ENCODE assay signal across 2 cellular contexts in genomic region chr5:7834982-7835381, GRCh38.
TF ChIP-seq lines count a peak whose summit lies in the region.

No MANE protein-coding gene starts in this region.

TF ChIP-seq in HepG2, 621 proteins besides CTCF, POLR2A, EP300 and RAD21:
- TF ChIP-seq, protein P1, sequence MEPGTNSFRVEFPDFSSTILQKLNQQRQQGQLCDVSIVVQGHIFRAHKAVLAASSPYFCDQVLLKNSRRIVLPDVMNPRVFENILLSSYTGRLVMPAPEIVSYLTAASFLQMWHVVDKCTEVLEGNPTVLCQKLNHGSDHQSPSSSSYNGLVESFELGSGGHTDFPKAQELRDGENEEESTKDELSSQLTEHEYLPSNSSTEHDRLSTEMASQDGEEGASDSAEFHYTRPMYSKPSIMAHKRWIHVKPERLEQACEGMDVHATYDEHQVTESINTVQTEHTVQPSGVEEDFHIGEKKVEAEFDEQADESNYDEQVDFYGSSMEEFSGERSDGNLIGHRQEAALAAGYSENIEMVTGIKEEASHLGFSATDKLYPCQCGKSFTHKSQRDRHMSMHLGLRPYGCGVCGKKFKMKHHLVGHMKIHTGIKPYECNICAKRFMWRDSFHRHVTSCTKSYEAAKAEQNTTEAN (CRISPR knock-in tag; conservative IDR thresholded peaks at IDR 0.05): no peak
- TF ChIP-seq MAFK (conservative IDR thresholded peaks at IDR 0.05 in 1 of 2, IDR thresholded peaks at IDR 0.05 in 1 of 2; ENCODE audit: low read length in 2 of 2): peak; percentile 11 to 63; a peak in 2 of 4 replicates

TF ChIP-seq in K562, 482 proteins besides CTCF, POLR2A, EP300 and RAD21:
- TF ChIP-seq CEBPB (tag; IDR thresholded peaks at IDR 0.05) (no peak), SLC30A9 (CRISPR knock-in tag; IDR thresholded peaks at IDR 0.05) (no peak), ZKSCAN1 (IDR thresholded peaks at IDR 0.05; ENCODE audit: low read depth, low read length) (no peak), NCOA1 (IDR thresholded peaks at IDR 0.05; ENCODE audit: low read depth) (no peak), BMI1 (IDR thresholded peaks at IDR 0.05; ENCODE audit: low read length) (no peak), ZNF316 (IDR thresholded peaks at IDR 0.05) (peak; percentile 57), C11orf30 (IDR thresholded peaks at IDR 0.05; ENCODE audit: low read depth) (peak; percentile 45; the same call in 1 of the 2 replicates), RAD51 (IDR thresholded peaks at IDR 0.05; ENCODE audit: borderline replicate concordance, low read depth) (no peak), ERF (CRISPR knock-in tag; IDR thresholded peaks at IDR 0.05) (no peak), POLR2AphosphoS5 (IDR thresholded peaks at IDR 0.05; ENCODE audit: control insufficient read depth, insufficient read depth, low read depth, low read length) (no peak), NR0B1 (IDR thresholded peaks at IDR 0.05; ENCODE audit: partially characterized antibody) (no peak), ZBTB1 (CRISPR knock-in tag; IDR thresholded peaks at IDR 0.05; ENCODE audit: borderline replicate concordance, low read depth) (no peak), E2F5 (CRISPR knock-in tag; IDR thresholded peaks at IDR 0.05) (no peak), HCFC1 (IDR thresholded peaks at IDR 0.05; ENCODE audit: low read depth, low read length) (no peak), MED1 (CRISPR knock-in tag; IDR thresholded peaks at IDR 0.05; ENCODE audit: borderline replicate concordance) (no peak), TFAP4 (CRISPR knock-in tag; IDR thresholded peaks at IDR 0.05; ENCODE audit: borderline replicate concordance) (no peak), MAFG (tag; conservative IDR thresholded peaks at IDR 0.05) (peak; percentile 39; the same call in 1 of the 2 replicates)
- TF ChIP-seq, protein P2, sequence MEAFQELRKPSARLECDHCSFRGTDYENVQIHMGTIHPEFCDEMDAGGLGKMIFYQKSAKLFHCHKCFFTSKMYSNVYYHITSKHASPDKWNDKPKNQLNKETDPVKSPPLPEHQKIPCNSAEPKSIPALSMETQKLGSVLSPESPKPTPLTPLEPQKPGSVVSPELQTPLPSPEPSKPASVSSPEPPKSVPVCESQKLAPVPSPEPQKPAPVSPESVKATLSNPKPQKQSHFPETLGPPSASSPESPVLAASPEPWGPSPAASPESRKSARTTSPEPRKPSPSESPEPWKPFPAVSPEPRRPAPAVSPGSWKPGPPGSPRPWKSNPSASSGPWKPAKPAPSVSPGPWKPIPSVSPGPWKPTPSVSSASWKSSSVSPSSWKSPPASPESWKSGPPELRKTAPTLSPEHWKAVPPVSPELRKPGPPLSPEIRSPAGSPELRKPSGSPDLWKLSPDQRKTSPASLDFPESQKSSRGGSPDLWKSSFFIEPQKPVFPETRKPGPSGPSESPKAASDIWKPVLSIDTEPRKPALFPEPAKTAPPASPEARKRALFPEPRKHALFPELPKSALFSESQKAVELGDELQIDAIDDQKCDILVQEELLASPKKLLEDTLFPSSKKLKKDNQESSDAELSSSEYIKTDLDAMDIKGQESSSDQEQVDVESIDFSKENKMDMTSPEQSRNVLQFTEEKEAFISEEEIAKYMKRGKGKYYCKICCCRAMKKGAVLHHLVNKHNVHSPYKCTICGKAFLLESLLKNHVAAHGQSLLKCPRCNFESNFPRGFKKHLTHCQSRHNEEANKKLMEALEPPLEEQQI (IDR thresholded peaks at IDR 0.05): no peak
- TF ChIP-seq, protein P3, sequence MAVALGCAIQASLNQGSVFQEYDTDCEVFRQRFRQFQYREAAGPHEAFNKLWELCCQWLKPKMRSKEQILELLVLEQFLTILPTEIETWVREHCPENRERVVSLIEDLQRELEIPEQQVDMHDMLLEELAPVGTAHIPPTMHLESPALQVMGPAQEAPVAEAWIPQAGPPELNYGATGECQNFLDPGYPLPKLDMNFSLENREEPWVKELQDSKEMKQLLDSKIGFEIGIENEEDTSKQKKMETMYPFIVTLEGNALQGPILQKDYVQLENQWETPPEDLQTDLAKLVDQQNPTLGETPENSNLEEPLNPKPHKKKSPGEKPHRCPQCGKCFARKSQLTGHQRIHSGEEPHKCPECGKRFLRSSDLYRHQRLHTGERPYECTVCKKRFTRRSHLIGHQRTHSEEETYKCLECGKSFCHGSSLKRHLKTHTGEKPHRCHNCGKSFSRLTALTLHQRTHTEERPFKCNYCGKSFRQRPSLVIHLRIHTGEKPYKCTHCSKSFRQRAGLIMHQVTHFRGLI (CRISPR knock-in tag; IDR thresholded peaks at IDR 0.05): no peak
TF ChIP-seq in K562: peak in this region for 3.
